22 cellular contexts compared by ENCODE assay signal in the genomic region with DNA sequence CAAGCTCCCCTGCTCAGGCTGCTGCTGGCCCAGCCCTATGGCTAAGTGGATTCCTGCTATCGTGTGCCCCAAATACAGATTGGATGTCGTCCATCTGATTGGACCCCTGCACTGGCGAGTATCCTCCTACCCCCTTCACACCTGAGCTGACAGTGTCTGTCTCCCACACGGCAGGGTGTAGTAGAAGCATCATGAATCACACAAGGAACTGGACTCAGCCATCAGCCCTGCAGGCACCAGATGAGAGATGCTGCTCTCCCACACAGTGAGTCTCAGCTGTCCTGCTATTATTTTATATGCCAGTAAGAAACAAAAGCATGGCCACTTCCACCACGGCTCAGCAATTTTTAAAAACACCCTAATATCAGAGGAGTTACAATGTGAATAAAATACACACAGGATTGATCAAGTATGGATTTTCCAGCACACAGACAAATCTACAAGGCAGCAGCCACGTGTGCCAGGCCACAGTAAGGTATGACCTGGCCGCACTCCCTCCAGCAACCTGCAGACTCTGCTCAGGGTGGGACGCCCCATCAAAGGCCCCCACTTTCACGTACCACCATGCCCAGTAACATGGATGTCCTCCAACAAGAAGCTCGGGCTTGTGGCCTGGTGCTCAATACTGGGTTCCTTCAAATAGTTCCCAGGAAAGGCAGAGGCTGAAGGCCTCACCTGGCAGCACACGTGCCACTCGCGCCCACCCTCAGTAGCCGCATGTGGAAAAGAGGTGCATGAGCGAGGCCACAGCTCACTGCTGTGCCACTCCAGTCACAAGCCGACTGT. TPM values are rescaled to one million over a fixed set of nuclear protein-coding genes. Genes with fewer than 3 reads are reported as not detected.
"Had no signal": no experiment of that assay in that cellular context is flagged by ENCODE, and none has a peak within 500 bp of the region (broad histone marks: within the 10 kb centered on the region; RNA-seq: fewer than 3 reads in every experiment).

No MANE protein-coding gene starts in this region.

- ATAC-seq: heart right ventricle; left ventricle myocardium superior; stimulated activated naive B cell treated with anti-CD40 and anti-IgM and Interleukin-4, amounts not matched to agents 10 μg/mL and 1 μg/mL and 100 μg/mL, for 72 hours; WTC11 had no signal

- H3K27ac Mint-ChIP-seq: mesothelial cell of epicardium; nephron; stimulated activated naive B cell treated with anti-CD40 and anti-IgM and Interleukin-4, amounts not matched to agents 10 μg/mL and 1 μg/mL and 100 μg/mL, for 72 hours; WTC11 had no signal

- H3K27me3 ChIP-seq: heart right ventricle, right lobe of liver, transverse colon had no signal

- H3K36me3 Mint-ChIP-seq: stimulated activated naive B cell treated with anti-CD40 and anti-IgM and Interleukin-4, amounts not matched to agents 10 μg/mL and 1 μg/mL and 100 μg/mL, for 72 hours had no signal

- H3K36me3 ChIP-seq: right lobe of liver, transverse colon had no signal

- H3K27me3 Mint-ChIP-seq: stimulated activated naive B cell treated with anti-CD40 and anti-IgM and Interleukin-4, amounts not matched to agents 10 μg/mL and 1 μg/mL and 100 μg/mL, for 72 hours had no signal

- FAIRE-seq: endometrium, small intestine, urothelium cell line had no signal

- H3K4me1 ChIP-seq: heart right ventricle, right lobe of liver, transverse colon had no signal

- H3K4me1 Mint-ChIP-seq: mesothelial cell of epicardium, nephron, WTC11 had no signal

- H3K9me3 ChIP-seq: heart right ventricle, right lobe of liver, transverse colon had no signal

- H3K4me3 Mint-ChIP-seq: mesothelial cell of epicardium; nephron; stimulated activated naive B cell treated with anti-CD40 and anti-IgM and Interleukin-4, amounts not matched to agents 10 μg/mL and 1 μg/mL and 100 μg/mL, for 72 hours; WTC11 had no signal

- H3K9me3 Mint-ChIP-seq: mesothelial cell of epicardium; nephron; stimulated activated naive B cell treated with anti-CD40 and anti-IgM and Interleukin-4, amounts not matched to agents 10 μg/mL and 1 μg/mL and 100 μg/mL, for 72 hours had no signal

- H3K27ac ChIP-seq: heart right ventricle, right lobe of liver, transverse colon had no signal

- H3K4me3 ChIP-seq: heart right ventricle, right lobe of liver, transverse colon had no signal

- DNase-seq: activated CD8-positive, alpha-beta memory T cell treated with anti-CD3 and anti-CD28 coated beads, Interleukin-2, amount 50 U/mL, for 48 hours; activated naive CD4-positive, alpha-beta T cell treated with Interleukin-2 at 50 U/mL for 16 hours; effector CD4-positive, alpha-beta T cell; erythroblast; foreskin fibroblast; heart right ventricle; left ventricle myocardium superior; mammary epithelial cell; nucleus accumbens; right lobe of liver; small intestine; stimulated activated CD4-positive, alpha-beta T cell treated with anti-CD3 and anti-CD28 coated beads, Interleukin-2, amount 100 ng/mL, for 24 hours; stimulated activated naive B cell treated with anti-CD40 and anti-IgM and Interleukin-4, amounts not matched to agents 10 μg/mL and 1 μg/mL and 100 μg/mL, for 72 hours; transverse colon had no signal

RNA-seq across cellular contexts. Expression of gene GSC2, which starts 44.9 kb away (rescaled TPM):
- total RNA-seq: activated CD8-positive, alpha-beta memory T cell treated with anti-CD3 and anti-CD28 coated beads for 36 hours; cerebellum; fibroblast of lung; heart right ventricle; left ventricle myocardium superior; mammary epithelial cell; mesothelial cell of epicardium; right lobe of liver; transverse colon had no signal
- polyA plus RNA-seq: fibroblast of lung, heart right ventricle, mammary epithelial cell, small intestine had no signal
